14 cellular contexts compared by ENCODE assay signal in the genomic region with DNA sequence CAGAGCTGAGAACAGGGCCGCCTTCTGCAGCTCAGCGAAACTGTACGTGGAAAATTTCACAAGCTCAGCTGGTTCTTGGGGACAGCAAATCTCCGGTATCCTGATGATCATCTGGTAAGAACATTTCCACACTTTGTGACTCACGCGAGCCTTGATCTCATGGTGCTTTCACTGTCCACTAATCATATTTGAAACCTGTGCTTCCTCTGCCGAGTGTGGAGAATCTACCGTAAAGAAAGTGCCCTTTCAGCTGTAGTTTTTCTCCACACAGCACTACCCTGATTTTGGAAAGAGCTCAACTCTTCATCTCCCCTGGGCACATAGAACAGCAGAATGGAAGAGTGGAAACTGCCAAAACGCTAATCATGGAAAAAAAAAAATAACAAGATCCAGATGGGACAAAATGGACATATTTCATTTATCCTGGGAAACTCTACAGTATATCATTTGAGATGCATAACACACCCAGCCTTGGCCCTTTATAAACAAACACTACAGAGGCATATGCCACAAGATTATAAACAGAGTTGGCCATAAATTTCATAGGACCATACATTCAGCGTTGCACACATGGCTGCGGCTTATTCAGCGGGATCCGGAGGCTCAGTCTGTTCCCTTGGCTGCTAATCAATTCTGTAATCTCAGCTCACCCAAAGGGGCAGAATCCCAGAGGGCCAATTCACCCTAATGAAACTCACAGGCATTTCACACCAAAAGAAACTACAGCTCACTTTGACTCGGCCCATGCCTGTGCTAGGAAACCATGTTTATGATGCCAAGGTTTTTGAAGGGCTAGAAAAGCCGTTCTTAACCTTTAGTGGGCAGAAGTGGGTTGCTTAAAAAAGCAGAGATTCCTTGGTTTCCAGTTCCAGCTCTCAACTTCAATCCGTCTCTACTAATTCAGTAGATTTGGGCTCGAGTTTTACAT.
A peak's percentile ranks its signal among the peaks of the same experiment; 100 is the strongest.
DNase-seq lines count a peak whose midpoint lies in the region; ATAC-seq, FAIRE-seq and TF ChIP-seq lines count a peak whose summit lies in the region.
"Had no signal": no experiment of that assay in that cellular context is flagged by ENCODE, and none has a peak within 500 bp of the region (broad histone marks: within the 10 kb centered on the region; RNA-seq: fewer than 3 reads in every experiment).

No MANE protein-coding gene starts in this region.

- no peaks in the 10 kb centered on the region for H3K36me3 Mint-ChIP-seq in activated naive CD8-positive, alpha-beta T cell treated with anti-CD3 and anti-CD28 coated beads, Interleukin-2, amount 50 U/mL, for 24 hours (ENCODE audit: low read depth)

- peak; percentile 93 for ATAC-seq in sciatic nerve
- ATAC-seq in activated naive CD8-positive, alpha-beta T cell treated with anti-CD3 and anti-CD28 coated beads, Interleukin-2, amount 50 U/mL, for 24 hours: no peak
- ATAC-seq: activated T-helper 17 cell treated with anti-CD3 and anti-CD28 coated beads, Interleukin-2, amount 50 U/mL, for 72 hours had no signal

- H3K79me2 ChIP-seq in SK-N-SH (ENCODE audit: insufficient read depth): no peaks in the 10 kb centered on the region

- no peak overlapping the region for H3K9ac ChIP-seq in SK-N-SH

- H3K4me1 Mint-ChIP-seq in activated naive CD8-positive, alpha-beta T cell treated with anti-CD3 and anti-CD28 coated beads, Interleukin-2, amount 50 U/mL, for 24 hours: no peaks in the 10 kb centered on the region
- H3K4me1 Mint-ChIP-seq: activated T-helper 17 cell treated with anti-CD3 and anti-CD28 coated beads, Interleukin-2, amount 50 U/mL, for 72 hours had no signal

- no peaks in the 10 kb centered on the region for H3F3A ChIP-seq in SK-N-SH (replicated peaks; ENCODE audit: insufficient read depth)

- H3K27me3 ChIP-seq in SK-N-SH (ENCODE audit: insufficient read depth): no peaks in the 10 kb centered on the region

- peaks cover 15% of the 10 kb centered on the region for H3K9me3 Mint-ChIP-seq in activated naive CD8-positive, alpha-beta T cell treated with anti-CD3 and anti-CD28 coated beads, Interleukin-2, amount 50 U/mL, for 24 hours

- peak overlapping the region; percentile 39 for H2AFZ ChIP-seq in SK-N-SH (ENCODE audit: low read depth)

- TF ChIP-seq RAD21 in SK-N-SH (IDR thresholded peaks at IDR 0.05; ENCODE audit: low read length): peak; percentile 23

- peak in 1 of 2 experiments; percentile 83; a peak in 2 of 4 replicates for TF ChIP-seq EP300 in SK-N-SH (IDR thresholded peaks at IDR 0.05; ENCODE audit: borderline replicate concordance in 1 of 2, low read depth in 1 of 2, low read length in 1 of 2)

- H3K4me3 ChIP-seq in SK-N-SH (ENCODE audit: low read depth in 2 of 2, low read length in 1 of 2): peak overlapping the region; percentile 6 to 17; a peak in 2 of 4 replicates
- no peak overlapping the region for H3K4me3 ChIP-seq in fibroblast of the aortic adventitia (ENCODE audit: low read depth, low read length)

- no peaks in the 10 kb centered on the region for H3K9me2 ChIP-seq in SK-N-SH

- intact Hi-C loops in sciatic nerve (cut with DNase I): no loop called here

- H3K27ac Mint-ChIP-seq in activated naive CD8-positive, alpha-beta T cell treated with anti-CD3 and anti-CD28 coated beads, Interleukin-2, amount 50 U/mL, for 24 hours: no peak overlapping the region
- H3K27ac Mint-ChIP-seq: activated T-helper 17 cell treated with anti-CD3 and anti-CD28 coated beads, Interleukin-2, amount 50 U/mL, for 72 hours; progenitor cell of endocrine pancreas had no signal

- H3K27me3 Mint-ChIP-seq in activated naive CD8-positive, alpha-beta T cell treated with anti-CD3 and anti-CD28 coated beads, Interleukin-2, amount 50 U/mL, for 24 hours: peaks cover 2% of the 10 kb centered on the region
- H3K27me3 Mint-ChIP-seq: activated T-helper 17 cell treated with anti-CD3 and anti-CD28 coated beads, Interleukin-2, amount 50 U/mL, for 72 hours; progenitor cell of endocrine pancreas had no signal

- POLR2A ChIA-PET in SK-N-SH (lab: Yijun Ruan, JAX): interaction anchor here (0.6 to 2.3 kb wide), 2 partner anchors 442 to 499 kb away, joined by 4 to 7 read pairs; no protein-coding TSS in a partner anchor

- FAIRE-seq in RCC 7860 (lab: Jason Lieb, UNC): no peak
- FAIRE-seq: keratinocyte had no signal

- H3K9me3 ChIP-seq in SK-N-SH: no peaks in the 10 kb centered on the region
- H3K9me3 ChIP-seq: Caco-2 had no signal

- 38% methylated on average over 16 of the region's 17 CpGs for WGBS in SK-N-SH (ENCODE audit: low lambda C conversion rate)

- TF ChIP-seq CTCF in SK-N-SH (IDR thresholded peaks at IDR 0.05): no peak
- TF ChIP-seq CTCF in fibroblast of the aortic adventitia (IDR thresholded peaks at IDR 0.05; ENCODE audit: insufficient read depth, low read length): no peak

- H4K20me1 ChIP-seq in SK-N-SH (ENCODE audit: insufficient read depth): no peaks in the 10 kb centered on the region

- H3K36me3 ChIP-seq in SK-N-SH (replicated peaks in 1 of 2; ENCODE audit: control insufficient read depth in 1 of 2, insufficient read depth in 2 of 2, low read length in 1 of 2): no peaks in the 10 kb centered on the region

- DNase-seq in DMS 273 treated with DMSO at 0.1 percent for 48 hours (lab: John Stamatoyannopoulos, UW) (peak; percentile 93), SK-N-SH (peak; percentile 24), fibroblast of the aortic adventitia (ENCODE audit: low read depth) (peak; percentile 39), sciatic nerve (ENCODE audit: low spot score) (no peak), iPS-NIHi7 (ENCODE audit: extremely low spot score) (no peak), RCC 7860 (ENCODE audit: low spot score) (no peak), SKM-1 (lab: John Stamatoyannopoulos, UW; ENCODE audit: unreplicated experiment) (no peak)
- no peak for DNase-seq in activated naive CD8-positive, alpha-beta T cell treated with anti-CD3 and anti-CD28 coated beads, Interleukin-2, amount 50 U/mL, for 24 hours
- DNase-seq: Caco-2; effector CD4-positive, alpha-beta T cell; NCI-H1105 treated with DMSO at 0.1 percent for 48 hours had no signal

- H3K4me2 ChIP-seq in SK-N-SH: peak overlapping the region; percentile 24; the same call in 1 of the 2 replicates

- peak overlapping the region in 1 of 2 experiments; percentile 98; a peak in 2 of 4 replicates for H3K27ac ChIP-seq in SK-N-SH (ENCODE audit: low read depth in 2 of 2, low read length in 1 of 2)

- H3K4me3 Mint-ChIP-seq in activated naive CD8-positive, alpha-beta T cell treated with anti-CD3 and anti-CD28 coated beads, Interleukin-2, amount 50 U/mL, for 24 hours: no peak overlapping the region
- H3K4me3 Mint-ChIP-seq: activated T-helper 17 cell treated with anti-CD3 and anti-CD28 coated beads, Interleukin-2, amount 50 U/mL, for 72 hours had no signal

- CTCF ChIA-PET in SK-N-SH (lab: Yijun Ruan, JAX): interaction anchor here (0.9 to 1.7 kb wide), 4 partner anchors 79 to 442 kb away, joined by 3 to 6 read pairs (median 4); no protein-coding TSS in a partner anchor

- H3K4me1 ChIP-seq in SK-N-SH (ENCODE audit: control insufficient read depth in 1 of 2, insufficient read depth in 2 of 2, low read depth in 1 of 2, low read length in 1 of 2): peaks cover 0 to 22% of the 10 kb centered on the region in 2 experiments; a peak in 2 of 4 replicates
- H3K4me1 ChIP-seq: Caco-2 had no signal

TF ChIP-seq in SK-N-SH, 30 proteins besides CTCF, POLR2A, EP300 and RAD21 (continues in another document):
- no peak for TF ChIP-seq GABPA (IDR thresholded peaks at IDR 0.05; ENCODE audit: low read depth)
- no peak for TF ChIP-seq MEF2A (IDR thresholded peaks at IDR 0.05; ENCODE audit: borderline replicate concordance, low read depth)
- no peak for TF ChIP-seq EZH2phosphoT487 (IDR thresholded peaks at IDR 0.05; ENCODE audit: borderline replicate concordance, low read depth)
- no peak for TF ChIP-seq CHD2 (IDR thresholded peaks at IDR 0.05; ENCODE audit: low read length, partially characterized antibody)
- no peak for TF ChIP-seq FOXM1 (IDR thresholded peaks at IDR 0.05; ENCODE audit: low read depth)
- no peak for TF ChIP-seq FOSL2 (IDR thresholded peaks at IDR 0.05; ENCODE audit: borderline replicate concordance, low read depth)
- TF ChIP-seq, protein P1, sequence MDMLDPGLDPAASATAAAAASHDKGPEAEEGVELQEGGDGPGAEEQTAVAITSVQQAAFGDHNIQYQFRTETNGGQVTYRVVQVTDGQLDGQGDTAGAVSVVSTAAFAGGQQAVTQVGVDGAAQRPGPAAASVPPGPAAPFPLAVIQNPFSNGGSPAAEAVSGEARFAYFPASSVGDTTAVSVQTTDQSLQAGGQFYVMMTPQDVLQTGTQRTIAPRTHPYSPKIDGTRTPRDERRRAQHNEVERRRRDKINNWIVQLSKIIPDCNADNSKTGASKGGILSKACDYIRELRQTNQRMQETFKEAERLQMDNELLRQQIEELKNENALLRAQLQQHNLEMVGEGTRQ (IDR thresholded peaks at IDR 0.05; ENCODE audit: borderline replicate concordance, low read depth, low read length): no peak
- no peak for TF ChIP-seq TEAD4 (IDR thresholded peaks at IDR 0.05; ENCODE audit: borderline replicate concordance, insufficient read depth)
- 0 out of 2 replicates have a peak, but pooled peaks have one; percentile 29 for TF ChIP-seq MXI1 (IDR thresholded peaks at IDR 0.05; ENCODE audit: low read depth, low read length)
- no peak; the same call in 1 of the 2 replicates for TF ChIP-seq FOXJ3 (CRISPR knock-in tag; IDR thresholded peaks at IDR 0.05)
- TF ChIP-seq NRF1 (IDR thresholded peaks at IDR 0.05; ENCODE audit: low read depth, low read length): no peak
- TF ChIP-seq, protein P2, sequence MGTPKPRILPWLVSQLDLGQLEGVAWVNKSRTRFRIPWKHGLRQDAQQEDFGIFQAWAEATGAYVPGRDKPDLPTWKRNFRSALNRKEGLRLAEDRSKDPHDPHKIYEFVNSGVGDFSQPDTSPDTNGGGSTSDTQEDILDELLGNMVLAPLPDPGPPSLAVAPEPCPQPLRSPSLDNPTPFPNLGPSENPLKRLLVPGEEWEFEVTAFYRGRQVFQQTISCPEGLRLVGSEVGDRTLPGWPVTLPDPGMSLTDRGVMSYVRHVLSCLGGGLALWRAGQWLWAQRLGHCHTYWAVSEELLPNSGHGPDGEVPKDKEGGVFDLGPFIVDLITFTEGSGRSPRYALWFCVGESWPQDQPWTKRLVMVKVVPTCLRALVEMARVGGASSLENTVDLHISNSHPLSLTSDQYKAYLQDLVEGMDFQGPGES (IDR thresholded peaks at IDR 0.05; ENCODE audit: low read depth, low read length): no peak
- TF ChIP-seq RXRA (IDR thresholded peaks at IDR 0.05; ENCODE audit: borderline replicate concordance, low read depth): no peak
- TF ChIP-seq, protein P3, sequence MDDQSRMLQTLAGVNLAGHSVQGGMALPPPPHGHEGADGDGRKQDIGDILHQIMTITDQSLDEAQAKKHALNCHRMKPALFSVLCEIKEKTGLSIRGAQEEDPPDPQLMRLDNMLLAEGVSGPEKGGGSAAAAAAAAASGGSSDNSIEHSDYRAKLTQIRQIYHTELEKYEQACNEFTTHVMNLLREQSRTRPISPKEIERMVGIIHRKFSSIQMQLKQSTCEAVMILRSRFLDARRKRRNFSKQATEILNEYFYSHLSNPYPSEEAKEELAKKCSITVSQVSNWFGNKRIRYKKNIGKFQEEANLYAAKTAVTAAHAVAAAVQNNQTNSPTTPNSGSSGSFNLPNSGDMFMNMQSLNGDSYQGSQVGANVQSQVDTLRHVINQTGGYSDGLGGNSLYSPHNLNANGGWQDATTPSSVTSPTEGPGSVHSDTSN (IDR thresholded peaks at IDR 0.05): no peak
- peak; percentile 31 for TF ChIP-seq TCF12 (IDR thresholded peaks at IDR 0.05)

Comparison
In these comparisons a context has a peak if more than half of its experiments do, and no peak if none do; other contexts are left out.
1. DNase-seq: peak in DMS 273 treated with DMSO at 0.1 percent for 48 hours (single experiment), SK-N-SH (single experiment) and fibroblast of the aortic adventitia (single experiment); none in sciatic nerve (single experiment), iPS-NIHi7 (single experiment), RCC 7860 (single experiment), activated naive CD8-positive, alpha-beta T cell treated with anti-CD3 and anti-CD28 coated beads, Interleukin-2, amount 50 U/mL, for 24 hours (single experiment) and SKM-1 (single experiment).